Comparison of ENCODE assay signal across 15 cellular contexts in the genomic region with DNA sequence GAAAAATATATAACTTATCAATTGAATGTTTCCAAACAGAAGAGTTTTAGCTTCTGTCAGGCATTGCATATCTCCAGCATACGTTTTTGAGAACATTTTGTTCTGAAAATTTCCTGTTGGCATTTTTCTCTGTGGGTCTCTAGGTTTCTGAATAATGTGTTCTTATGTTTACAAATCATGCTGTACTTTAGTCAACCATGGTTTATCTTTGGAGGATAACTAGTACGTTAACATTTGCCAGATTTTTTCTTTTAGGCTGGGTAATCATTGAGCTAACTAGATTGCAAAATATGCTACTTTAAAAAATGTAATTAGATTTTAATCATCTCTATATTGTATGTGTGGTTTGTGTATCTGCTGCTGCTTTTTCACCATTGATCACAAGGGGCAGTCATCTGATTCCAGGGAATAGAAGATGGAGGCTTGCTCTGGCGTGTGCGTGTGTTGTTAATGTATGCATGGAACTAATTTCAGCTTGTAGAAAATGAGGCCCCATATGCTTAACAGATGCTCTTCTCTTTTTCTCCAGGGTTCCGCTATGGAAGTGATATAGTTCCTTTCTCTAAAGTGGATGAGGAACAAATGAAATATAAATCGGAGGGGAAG. TPM values are rescaled to one million over a fixed set of nuclear protein-coding genes. Genes with fewer than 3 reads are reported as not detected.
DNase-seq lines count a peak whose midpoint lies in the region; ATAC-seq and TF ChIP-seq lines count a peak whose summit lies in the region.
"Had no signal": no experiment of that assay in that cellular context is flagged by ENCODE, and none has a peak within 500 bp of the region (broad histone marks: within the 10 kb centered on the region; RNA-seq: fewer than 3 reads in every experiment).

No MANE protein-coding gene starts in this region.

- H2BK12ac ChIP-seq in mesenchymal stem cell (ENCODE audit: low read length in 2 of 2), result no peak overlapping the region

- peaks cover 8% of the 10 kb centered on the region for H3F3A ChIP-seq in SK-N-SH (replicated peaks; ENCODE audit: insufficient read depth)

- H3K27ac Mint-ChIP-seq in activated CD4-positive, alpha-beta memory T cell treated with anti-CD3 and anti-CD28 coated beads for 36 hours, result no peak overlapping the region
- H3K27ac Mint-ChIP-seq: CD8-positive, alpha-beta T cell had no signal

- H3K4me2 ChIP-seq in SK-N-SH (no peak overlapping the region), mesenchymal stem cell (ENCODE audit: low read length, poor library complexity, severe bottlenecking) (no peak overlapping the region)

- TF ChIP-seq CTCF in SK-N-SH (IDR thresholded peaks at IDR 0.05), result no peak; the same call in 1 of the 2 replicates
- TF ChIP-seq CTCF in HL-60 (IDR thresholded peaks at IDR 0.05; ENCODE audit: insufficient read depth, low read length), result no peak
- TF ChIP-seq CTCF in brain microvascular endothelial cell (IDR thresholded peaks at IDR 0.05; ENCODE audit: low read depth, low read length, missing control alignments), result peak; percentile 10
- no peak for TF ChIP-seq CTCF in GM10248 (IDR thresholded peaks at IDR 0.05; ENCODE audit: control extremely low read depth, extremely low read depth, low read depth, missing control alignments)

- peaks cover 21% of the 10 kb centered on the region for H3K79me1 ChIP-seq in mesenchymal stem cell (replicated peaks; ENCODE audit: low read length, poor library complexity, severe bottlenecking)

- CTCF ChIA-PET in SK-N-SH (lab: Yijun Ruan, JAX), result interaction anchor here (0.7 to 2.2 kb wide), 6 partner anchors 10 to 268 kb away, joined by 3 to 10 read pairs (median 4); partner anchors contain the start of genes PECR and TMEM169
- CTCF ChIA-PET in GM10248 (lab: Yijun Ruan, JAX), result interaction anchor here (0.6 to 3.8 kb wide), 3 partner anchors 10 to 16 kb away, joined by 5 to 23 read pairs (median 9); no protein-coding TSS in a partner anchor
- CTCF ChIA-PET in activated CD4-positive, alpha-beta memory T cell treated with anti-CD3 and anti-CD28 coated beads for 36 hours (lab: Charles Lee), result interaction anchor here (0.6 to 2.3 kb wide), 5 partner anchors 10 to 139 kb away, joined by 3 to 14 read pairs (median 4); partner anchors contain the start of gene XRCC5

- no peaks in the 10 kb centered on the region for H3K9me2 ChIP-seq in SK-N-SH

- 0 out of 2 replicates have a peak, but pooled peaks have one; percentile 4 for TF ChIP-seq RAD21 in SK-N-SH (IDR thresholded peaks at IDR 0.05; ENCODE audit: low read length)

- H4K91ac ChIP-seq in mesenchymal stem cell (ENCODE audit: low read length), result no peak overlapping the region

- no peak for TF ChIP-seq EP300 in SK-N-SH (IDR thresholded peaks at IDR 0.05; ENCODE audit: borderline replicate concordance in 1 of 2, low read depth in 1 of 2, low read length in 1 of 2)

- H3K27me3 Mint-ChIP-seq in activated CD4-positive, alpha-beta memory T cell treated with anti-CD3 and anti-CD28 coated beads for 36 hours, result no peaks in the 10 kb centered on the region

- no peak overlapping the region for H3K4me3 ChIP-seq in SK-N-SH (ENCODE audit: low read depth in 2 of 2, low read length in 1 of 2)
- H3K4me3 ChIP-seq in HL-60 (replicated peaks; ENCODE audit: insufficient read depth, low read length), result no peak overlapping the region
- no peak overlapping the region for H3K4me3 ChIP-seq in brain microvascular endothelial cell (ENCODE audit: low read depth, low read length)
- no peak overlapping the region for H3K4me3 ChIP-seq in mesenchymal stem cell (ENCODE audit: insufficient read depth in 1 of 2, low read depth in 1 of 2, low read length in 2 of 2)
- H3K4me3 ChIP-seq: colonic mucosa, uterus had no signal

- H3K4me1 ChIP-seq in SK-N-SH (ENCODE audit: control insufficient read depth in 1 of 2, insufficient read depth in 2 of 2, low read depth in 1 of 2, low read length in 1 of 2), result peaks cover 0 to 3% of the 10 kb centered on the region in 2 experiments; a peak in 2 of 4 replicates
- no peaks in the 10 kb centered on the region for H3K4me1 ChIP-seq in mesenchymal stem cell (ENCODE audit: control insufficient read depth, insufficient read depth, low read depth, low read length)
- H3K4me1 ChIP-seq: colonic mucosa, uterus had no signal

- no peak overlapping the region for H3K4me3 Mint-ChIP-seq in activated CD4-positive, alpha-beta memory T cell treated with anti-CD3 and anti-CD28 coated beads for 36 hours
- H3K4me3 Mint-ChIP-seq: CD8-positive, alpha-beta T cell had no signal

- H2BK15ac ChIP-seq in mesenchymal stem cell (ENCODE audit: low read depth, poor library complexity, severe bottlenecking), result no peak overlapping the region

- H3K9me3 Mint-ChIP-seq in activated CD4-positive, alpha-beta memory T cell treated with anti-CD3 and anti-CD28 coated beads for 36 hours, result no peaks in the 10 kb centered on the region
- H3K9me3 Mint-ChIP-seq: CD8-positive, alpha-beta T cell had no signal

- peaks cover 93 to 95% of the 10 kb centered on the region in 2 experiments for H3K36me3 ChIP-seq in SK-N-SH (replicated peaks in 1 of 2; ENCODE audit: control insufficient read depth in 1 of 2, insufficient read depth in 2 of 2, low read length in 1 of 2)
- peaks cover 77% of the 10 kb centered on the region for H3K36me3 ChIP-seq in brain microvascular endothelial cell (replicated peaks)
- peaks cover 16 to 93% of the 10 kb centered on the region in 2 experiments for H3K36me3 ChIP-seq in mesenchymal stem cell (ENCODE audit: control insufficient read depth in 1 of 2, insufficient read depth in 2 of 2, low read depth in 1 of 2, low read length in 2 of 2)
- H3K36me3 ChIP-seq: uterus had no signal

- H3K27me3 ChIP-seq in SK-N-SH (ENCODE audit: insufficient read depth) (no peaks in the 10 kb centered on the region), HL-60 (ENCODE audit: insufficient read depth, poor library complexity, severe bottlenecking) (no peaks in the 10 kb centered on the region), brain microvascular endothelial cell (replicated peaks) (no peaks in the 10 kb centered on the region), mesenchymal stem cell (ENCODE audit: control insufficient read depth in 1 of 2, insufficient read depth in 1 of 2, low read length in 2 of 2) (no peaks in the 10 kb centered on the region)
- H3K27me3 ChIP-seq: colonic mucosa, uterus had no signal

- intact Hi-C loops in activated CD4-positive, alpha-beta memory T cell treated with anti-CD3 and anti-CD28 coated beads for 36 hours (cut with micrococcal nuclease), result loop anchor here (2.0 kb wide), 1 partner anchor 16 kb away; no protein-coding TSS in a partner anchor

- H3K18ac ChIP-seq in mesenchymal stem cell (ENCODE audit: low read depth in 1 of 2, low read length in 2 of 2), result no peak overlapping the region

- H3K9me3 ChIP-seq in SK-N-SH, result no peaks in the 10 kb centered on the region
- H3K9me3 ChIP-seq in mesenchymal stem cell (ENCODE audit: control insufficient read depth, low read length), result no peaks in the 10 kb centered on the region
- H3K9me3 ChIP-seq: colonic mucosa, uterus had no signal

- no peak overlapping the region for H2AFZ ChIP-seq in SK-N-SH (ENCODE audit: low read depth)
- no peak overlapping the region for H2AFZ ChIP-seq in mesenchymal stem cell (ENCODE audit: low read depth, low read length)

- H2BK5ac ChIP-seq in mesenchymal stem cell (ENCODE audit: low read depth, low read length, poor library complexity, severe bottlenecking), result no peak overlapping the region

- 86% methylated on average over 6 of the region's 6 CpGs for WGBS in SK-N-SH (ENCODE audit: low lambda C conversion rate)
- WGBS in mesenchymal stem cell, result 90% methylated on average over 3 of the region's 6 CpGs

- peaks cover 75% of the 10 kb centered on the region for H3K4me1 Mint-ChIP-seq in activated CD4-positive, alpha-beta memory T cell treated with anti-CD3 and anti-CD28 coated beads for 36 hours (ENCODE audit: low read depth)

- in situ Hi-C loops in brain microvascular endothelial cell (cut with HindIII; ENCODE audit: low pct_ligation_motif_present, low sequenced_read_pairs), result no loop called here

- H4K8ac ChIP-seq in mesenchymal stem cell (ENCODE audit: low read length), result no peak overlapping the region

- H2BK120ac ChIP-seq in mesenchymal stem cell (ENCODE audit: low read depth, low read length), result no peak overlapping the region

- H4K20me1 ChIP-seq in SK-N-SH (ENCODE audit: insufficient read depth), result no peaks in the 10 kb centered on the region

- peaks cover 71% of the 10 kb centered on the region for H3K36me3 Mint-ChIP-seq in activated CD4-positive, alpha-beta memory T cell treated with anti-CD3 and anti-CD28 coated beads for 36 hours

- ATAC-seq in SK-N-SH treated with all-trans-retinoic acid at 6 μM for 48 hours, result no peak
- no peak for ATAC-seq in GM18858 (IDR thresholded peaks at IDR 0.05; ENCODE audit: unreplicated experiment)
- ATAC-seq: CD8-positive, alpha-beta T cell had no signal

- POLR2A ChIA-PET in SK-N-SH (lab: Yijun Ruan, JAX) (no interaction called here), GM10248 (lab: Yijun Ruan, JAX) (no interaction called here)
- POLR2A ChIA-PET in activated CD4-positive, alpha-beta memory T cell treated with anti-CD3 and anti-CD28 coated beads for 36 hours (lab: Charles Lee), result interaction anchor here (0.7 to 1.5 kb wide), 2 partner anchors 10 to 46 kb away, joined by 4 read pairs; no protein-coding TSS in a partner anchor

- H3K9ac ChIP-seq in SK-N-SH (no peak overlapping the region), mesenchymal stem cell (ENCODE audit: low read length) (no peak overlapping the region)

- H3K79me2 ChIP-seq in SK-N-SH (ENCODE audit: insufficient read depth), result peaks cover 84% of the 10 kb centered on the region

- H3K4ac ChIP-seq in mesenchymal stem cell (ENCODE audit: low read depth in 1 of 2, low read length in 2 of 2), result no peak overlapping the region

- H3K23ac ChIP-seq in mesenchymal stem cell (ENCODE audit: low read length in 2 of 2), result no peak overlapping the region

- no peak overlapping the region for H3K14ac ChIP-seq in mesenchymal stem cell (ENCODE audit: low read length in 2 of 2)

- H3K27ac ChIP-seq in SK-N-SH (ENCODE audit: low read depth in 2 of 2, low read length in 1 of 2), result no peak overlapping the region; a peak in 1 of 4 replicates
- H3K27ac ChIP-seq in HL-60 (replicated peaks), result peak overlapping the region; percentile 1; the same call in 1 of the 2 replicates
- no peak overlapping the region for H3K27ac ChIP-seq in brain microvascular endothelial cell
- no peak overlapping the region for H3K27ac ChIP-seq in mesenchymal stem cell (ENCODE audit: low read length, poor library complexity, severe bottlenecking)
- H3K27ac ChIP-seq: colonic mucosa, uterus had no signal

- DNase-seq in SK-N-SH, result peak; percentile 14
- no peak for DNase-seq in HL-60 (ENCODE audit: low read depth in 1 of 2, low spot score in 1 of 2)
- DNase-seq in brain microvascular endothelial cell, result no peak
- peak; percentile 30 for DNase-seq in mesenchymal stem cell
- no peak for DNase-seq in GM10248 (ENCODE audit: extremely low spot score)
- DNase-seq in activated CD4-positive, alpha-beta memory T cell treated with anti-CD3 and anti-CD28 coated beads for 36 hours, result no peak
- DNase-seq: activated CD4-positive, CD25-positive, alpha-beta regulatory T cell; CD8-positive, alpha-beta T cell; colonic mucosa; KG1; NCI-H1105 treated with DMSO at 0.1 percent for 48 hours; NCI-H2227 treated with DMSO at 0.1 percent for 48 hours; uterus had no signal

- no peak overlapping the region for H2AK5ac ChIP-seq in mesenchymal stem cell (ENCODE audit: low read length, severe bottlenecking)

RNA-seq across cellular contexts. Expression of gene XRCC5, which starts 21.3 kb away (rescaled TPM):
- polyA plus RNA-seq in SK-N-SH (2012; rRNA removed), result 125 and 167 TPM in 2 replicates
- 160 and 162 TPM in 2 replicates for polyA plus RNA-seq in SK-N-SH (2012; cell fraction: cytosol; rRNA removed)
- polyA plus RNA-seq in SK-N-SH (2012; cell fraction: nucleus; rRNA removed), result 124 and 210 TPM in 2 replicates
- 151 TPM for polyA plus RNA-seq in mesenchymal stem cell (2013, experiment 1 of 2)
- 150 TPM for polyA plus RNA-seq in mesenchymal stem cell (2013, experiment 2 of 2)
- total RNA-seq in activated CD4-positive, alpha-beta memory T cell treated with anti-CD3 and anti-CD28 coated beads for 36 hours, result 100 to 1,000 TPM; 510 to 515 TPM

RNA-seq across cellular contexts. Expression of gene TMEM169, which starts 48.7 kb away (rescaled TPM):
- polyA plus RNA-seq in SK-N-SH (2012; rRNA removed), result 0.30 and 0.47 TPM in 2 replicates
- 0.31 and 0.47 TPM in 2 replicates for polyA plus RNA-seq in SK-N-SH (2012; cell fraction: cytosol; rRNA removed)
- 0.02 and 0.19 TPM in 2 replicates for polyA plus RNA-seq in SK-N-SH (2012; cell fraction: nucleus; rRNA removed)
- 1.2 TPM for polyA plus RNA-seq in mesenchymal stem cell (2013, experiment 1 of 2)
- 1.2 TPM for polyA plus RNA-seq in mesenchymal stem cell (2013, experiment 2 of 2)
- total RNA-seq in activated CD4-positive, alpha-beta memory T cell treated with anti-CD3 and anti-CD28 coated beads for 36 hours, result 1 to 10 TPM; 2.0 to 2.7 TPM
- total RNA-seq: CD8-positive, alpha-beta T cell had no signal

RNA-seq across cellular contexts. Expression of gene PECR, which starts 48.8 kb away (rescaled TPM):
- 18.6 and 20.9 TPM in 2 replicates for polyA plus RNA-seq in SK-N-SH (2012; rRNA removed)
- polyA plus RNA-seq in SK-N-SH (2012; cell fraction: cytosol; rRNA removed), result 17.8 and 20.0 TPM in 2 replicates
- polyA plus RNA-seq in SK-N-SH (2012; cell fraction: nucleus; rRNA removed), result 13.8 and 15.3 TPM in 2 replicates
- 5.5 TPM for polyA plus RNA-seq in mesenchymal stem cell (2013, experiment 1 of 2)
- 4.8 TPM for polyA plus RNA-seq in mesenchymal stem cell (2013, experiment 2 of 2)
- total RNA-seq in activated CD4-positive, alpha-beta memory T cell treated with anti-CD3 and anti-CD28 coated beads for 36 hours, result 10 to 100 TPM; 23.3 to 27.6 TPM

Comparison
In these comparisons a context has a peak if more than half of its experiments do, and no peak if none do; other contexts are left out.
1. DNase-seq: peak in SK-N-SH (single experiment) and mesenchymal stem cell (single experiment); none in HL-60 (0 of 2), brain microvascular endothelial cell (single experiment), GM10248 (single experiment) and activated CD4-positive, alpha-beta memory T cell treated with anti-CD3 and anti-CD28 coated beads for 36 hours (single experiment).